In genomic region chr1:200184196-200184595, GRCh38 we compare ENCODE assay signal across 9 cellular contexts.
DNase-seq lines count a peak whose midpoint lies in the region; ATAC-seq and TF ChIP-seq lines count a peak whose summit lies in the region.
"Had no signal": no experiment of that assay in that cellular context is flagged by ENCODE, and none has a peak within 500 bp of the region (broad histone marks: within the 10 kb centered on the region; RNA-seq: fewer than 3 reads in every experiment).

No MANE protein-coding gene starts in this region.

- H3K36me3 ChIP-seq in ACC112 (ENCODE audit: insufficient read depth, low read length), result no peaks in the 10 kb centered on the region

- DNase-seq in HuH-7.5 (ENCODE audit: low spot score) (peak; percentile 12), RPMI8226 (peak; percentile 92), foreskin keratinocyte (peak; percentile 94 to 97), skeletal muscle cell (ENCODE audit: low read depth) (peak; percentile 84), cerebellar cortex (ENCODE audit: low spot score) (no peak), NCI-H526 (lab: John Stamatoyannopoulos, UW) (no peak)
- DNase-seq: DND-41 had no signal

- H2AFZ ChIP-seq in ACC112 (ENCODE audit: low read length, unreplicated experiment), result no peak overlapping the region

- H3K4me1 ChIP-seq in ACC112 (ENCODE audit: control insufficient read depth, insufficient read depth, low read length, unreplicated experiment), result peaks cover 44% of the 10 kb centered on the region
- H3K4me1 ChIP-seq in foreskin keratinocyte, result peaks cover 11% of the 10 kb centered on the region

- H3K27me3 ChIP-seq in ACC112 (ENCODE audit: insufficient read depth, low read length), result no peaks in the 10 kb centered on the region
- no peaks in the 10 kb centered on the region for H3K27me3 ChIP-seq in foreskin keratinocyte

- H3K4me3 ChIP-seq in ACC112 (ENCODE audit: low read depth, low read length), result no peak overlapping the region
- no peak overlapping the region for H3K4me3 ChIP-seq in skeletal muscle cell (ENCODE audit: low read depth, low read length)

- H3K27ac ChIP-seq in ACC112 (ENCODE audit: low read depth, low read length) (peak overlapping the region; percentile 16; the same call in 1 of the 2 replicates), foreskin keratinocyte (no peak overlapping the region)

- ATAC-seq in foreskin keratinocyte, result peak; percentile 96
- ATAC-seq in GM18511 (IDR thresholded peaks at IDR 0.05; ENCODE audit: unreplicated experiment), result no peak

- H3K79me2 ChIP-seq in ACC112 (ENCODE audit: control insufficient read depth, insufficient read depth, low read length, unreplicated experiment), result no peaks in the 10 kb centered on the region

- TF ChIP-seq CTCF in foreskin keratinocyte (conservative IDR thresholded peaks at IDR 0.05), result no peak

Comparison
In these comparisons a context has a peak if more than half of its experiments do, and no peak if none do; other contexts are left out.
1. DNase-seq: peak in HuH-7.5 (single experiment), RPMI8226 (single experiment), foreskin keratinocyte (2 of 2) and skeletal muscle cell (single experiment); none in cerebellar cortex (single experiment) and NCI-H526 (0 of 2).